Comparison of ENCODE assay signal across 1 cellular context in the genomic region with DNA sequence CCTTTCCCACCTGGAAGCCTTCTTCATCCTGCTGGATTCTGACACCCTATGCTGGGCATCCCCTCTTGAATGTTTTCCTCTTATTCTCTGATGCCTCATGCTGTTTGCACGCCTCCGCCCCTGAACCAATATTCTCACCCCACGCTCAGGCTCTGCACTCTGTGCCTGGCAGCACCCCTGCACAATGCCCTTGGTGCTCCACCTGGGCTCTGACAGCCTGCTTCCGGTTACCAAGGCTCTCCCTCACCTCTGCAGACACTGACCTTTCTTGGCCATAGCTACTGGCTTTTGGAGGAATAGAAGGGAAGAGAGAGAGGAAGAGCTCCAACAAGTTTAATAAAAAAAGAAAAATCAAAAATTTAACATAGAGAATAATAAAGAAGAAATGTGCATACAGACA.
TF ChIP-seq lines count a peak whose summit lies in the region.

No MANE protein-coding gene starts in this region.

TF ChIP-seq in HCT116, 20 proteins besides CTCF, POLR2A, EP300 and RAD21 (continued from another document):
- no peak for TF ChIP-seq REST (IDR thresholded peaks at IDR 0.05; ENCODE audit: low read depth)
- no peak for TF ChIP-seq SRF (IDR thresholded peaks at IDR 0.05; ENCODE audit: low read depth)
